8 cellular contexts compared by ENCODE assay signal in genomic region chrX:41781500-41781899, GRCh38. TPM values are rescaled to one million over a fixed set of nuclear protein-coding genes. Genes with fewer than 3 reads are reported as not detected.
A peak's percentile ranks its signal among the peaks of the same experiment; 100 is the strongest.
DNase-seq lines count a peak whose midpoint lies in the region; ATAC-seq and TF ChIP-seq lines count a peak whose summit lies in the region.

No MANE protein-coding gene starts in this region.

- no peaks in the 10 kb centered on the region for H3K9me3 Mint-ChIP-seq in immature natural killer cell

- H3K4me1 ChIP-seq in MM.1S (ENCODE audit: low read length) (no peaks in the 10 kb centered on the region), adipocyte (ENCODE audit: control insufficient read depth, insufficient read depth, low read length) (peaks cover 5% of the 10 kb centered on the region), uterus (no peaks in the 10 kb centered on the region)

- H3K4me3 ChIP-seq in BJ (ENCODE audit: low read depth, low read length) = no peak overlapping the region
- H3K4me3 ChIP-seq in MM.1S (ENCODE audit: low read length) = no peak overlapping the region
- H3K4me3 ChIP-seq in adipocyte (ENCODE audit: low read length) = no peak overlapping the region
- no peak overlapping the region for H3K4me3 ChIP-seq in uterus

- POLR2A ChIA-PET in BJ (lab: Charles Lee) = no interaction called here

- intact Hi-C loops in uterus (cut with DNase I; ENCODE audit: low total_unique reads) = no loop called here

- H3K27ac ChIP-seq in MM.1S (ENCODE audit: low read length) (no peak overlapping the region), uterus (no peak overlapping the region)

- no peaks in the 10 kb centered on the region for H3K36me3 ChIP-seq in BJ (ENCODE audit: control insufficient read depth, insufficient read depth, low read length)
- no peaks in the 10 kb centered on the region for H3K36me3 ChIP-seq in MM.1S (replicated peaks; ENCODE audit: insufficient read depth, low read length)
- H3K36me3 ChIP-seq in adipocyte (ENCODE audit: control insufficient read depth, insufficient read depth, low read length, severe bottlenecking) = no peaks in the 10 kb centered on the region
- H3K36me3 ChIP-seq in uterus = no peaks in the 10 kb centered on the region

- in situ Hi-C loops in GM13977 (cut with MboI; ENCODE audit: low pct_unique_long_range_greater_than_20kb, low sequenced_read_pairs, unreplicated experiment) = loop anchor here (25.0 kb wide), 4 partner anchors 1206 to 1981 kb away; no protein-coding TSS in a partner anchor

- no peaks in the 10 kb centered on the region for H3K9me2 ChIP-seq in MM.1S (replicated peaks; ENCODE audit: insufficient read depth, low read length)

- CTCF ChIA-PET in BJ (lab: Yijun Ruan, JAX) = interaction anchor here (0.6 to 1.3 kb wide), 5 partner anchors 8 to 749 kb away, joined by 3 to 4 read pairs (median 3); no protein-coding TSS in a partner anchor

- ATAC-seq in HG02623 (IDR thresholded peaks at IDR 0.05; ENCODE audit: unreplicated experiment) (no peak), HG03442 (IDR thresholded peaks at IDR 0.05; ENCODE audit: unreplicated experiment) (no peak)

- no peaks in the 10 kb centered on the region for H3K36me3 Mint-ChIP-seq in immature natural killer cell

- H3F3A ChIP-seq in MM.1S (ENCODE audit: insufficient read depth, low read length) = no peaks in the 10 kb centered on the region

- no peak overlapping the region for H2AFZ ChIP-seq in MM.1S (ENCODE audit: low read length)

- no peaks in the 10 kb centered on the region for H3K27me3 Mint-ChIP-seq in immature natural killer cell (ENCODE audit: low read depth in 3 of 3)

- H3K9me3 ChIP-seq in MM.1S (replicated peaks; ENCODE audit: insufficient read depth, low read length) (no peaks in the 10 kb centered on the region), adipocyte (ENCODE audit: control insufficient read depth, low read length) (no peaks in the 10 kb centered on the region), uterus (no peaks in the 10 kb centered on the region)

- no peaks in the 10 kb centered on the region for H3K79me2 ChIP-seq in MM.1S (ENCODE audit: low read length)

- H3K27ac Mint-ChIP-seq in immature natural killer cell = no peak overlapping the region

- TF ChIP-seq CTCF in BJ (IDR thresholded peaks at IDR 0.05; ENCODE audit: insufficient read depth, low read depth, low read length) (peak; percentile 69), GM13977 (IDR thresholded peaks at IDR 0.05; ENCODE audit: extremely low read depth, insufficient read depth, missing control alignments) (peak; percentile 74), MM.1S (IDR thresholded peaks at IDR 0.05; ENCODE audit: low read length) (peak; percentile 70), uterus (IDR thresholded peaks at IDR 0.05) (peak; percentile 40 to 64 (median 60))

- DNase-seq in BJ (ENCODE audit: low read depth) (no peak), GM13977 (ENCODE audit: low spot score) (peak; percentile 50), MM.1S (peak; percentile 63), adipocyte (ENCODE audit: low read depth) (peak; percentile 64), immature natural killer cell (peak in 2 of 3 donors; percentile 11 to 14), uterus (no peak)

- no peak for TF ChIP-seq POLR2A in uterus (IDR thresholded peaks at IDR 0.05)

- peaks cover 0 to 7% of the 10 kb centered on the region in 2 donors for H3K4me1 Mint-ChIP-seq in immature natural killer cell

- no peak overlapping the region for H3K4me2 ChIP-seq in MM.1S (ENCODE audit: low read depth, low read length)

- H3K9ac ChIP-seq in MM.1S (ENCODE audit: low read length) (no peak overlapping the region), adipocyte (ENCODE audit: low read length) (no peak overlapping the region)

- H4K20me1 ChIP-seq in MM.1S (ENCODE audit: insufficient read depth, low read length) = no peaks in the 10 kb centered on the region

- no peak overlapping the region for H3K4me3 Mint-ChIP-seq in immature natural killer cell

- H3K27me3 ChIP-seq in BJ (ENCODE audit: control insufficient read depth, insufficient read depth, low read length) (no peaks in the 10 kb centered on the region), MM.1S (replicated peaks; ENCODE audit: insufficient read depth, low read length) (no peaks in the 10 kb centered on the region), adipocyte (replicated peaks; ENCODE audit: control insufficient read depth, insufficient read depth, low read length) (peaks cover 4% of the 10 kb centered on the region), uterus (no peaks in the 10 kb centered on the region)

RNA-seq across cellular contexts. Expression of gene GPR82, which starts 57.5 kb away (rescaled TPM):
- polyA plus RNA-seq in BJ (2011; rRNA removed) (not detected in 2 replicates), immature natural killer cell (1 to 10 TPM; 5.5 to 7.2 (median 5.7) TPM)
- not detected in 2 replicates for polyA minus RNA-seq in BJ (2011; rRNA and poly(A)+ RNA removed)
- under 1 TPM in 2 of 4 donors, not detected in 2; 0.29 to 0.30 TPM for total RNA-seq in uterus

Comparison
In these comparisons a context has a peak if more than half of its experiments do, and no peak if none do; other contexts are left out.
1. DNase-seq: peak in GM13977 (single experiment), MM.1S (single experiment), adipocyte (single experiment) and immature natural killer cell (2 of 3); none in BJ (single experiment) and uterus (0 of 2).
2. Peak in every context shown above with its lines, with median percentiles within 50 percentile points of each other: CTCF ChIP-seq.